In the genomic region with DNA sequence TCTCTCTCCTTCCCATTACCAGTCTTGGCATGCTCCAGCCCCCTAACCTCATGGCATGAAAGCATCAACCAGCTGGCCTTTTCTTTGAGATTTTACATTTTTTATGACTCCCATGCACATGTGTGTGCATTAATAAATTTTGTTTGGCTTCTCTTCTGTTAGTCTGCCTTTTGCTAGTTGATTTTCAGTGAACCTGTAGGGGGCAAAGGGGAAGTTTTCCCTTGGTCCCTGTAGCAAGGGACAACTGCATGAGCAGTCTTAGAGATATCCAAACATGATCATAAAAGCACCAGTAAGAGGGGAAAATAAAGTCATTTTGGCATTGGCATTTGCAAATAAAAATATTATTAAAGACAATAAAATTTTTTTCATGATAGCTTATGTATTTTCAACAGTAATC, we compare ENCODE assay signal across 12 cellular contexts.
A peak's percentile ranks its signal among the peaks of the same experiment; 100 is the strongest.
DNase-seq lines count a peak whose midpoint lies in the region; ATAC-seq, FAIRE-seq and TF ChIP-seq lines count a peak whose summit lies in the region.
"Had no signal": no experiment of that assay in that cellular context is flagged by ENCODE, and none has a peak within 500 bp of the region (broad histone marks: within the 10 kb centered on the region; RNA-seq: fewer than 3 reads in every experiment).

No MANE protein-coding gene starts in this region.

- TF ChIP-seq CTCF in 22Rv1 (IDR thresholded peaks at IDR 0.05) = peak; percentile 24; the same call in 1 of the 2 replicates
- TF ChIP-seq CTCF in astrocyte of the cerebellum (IDR thresholded peaks at IDR 0.05; ENCODE audit: low read depth, low read length, missing control alignments) = peak; percentile 29

- H3K4me3 Mint-ChIP-seq in activated naive CD4-positive, alpha-beta T cell treated with anti-CD3 and anti-CD28 coated beads for 36 hours = no peak overlapping the region
- H3K4me3 Mint-ChIP-seq: activated naive CD8-positive, alpha-beta T cell treated with anti-CD3 and anti-CD28 coated beads, Interleukin-2, amount 50 U/mL, for 24 hours; B cell had no signal

- peaks cover 5% of the 10 kb centered on the region for H3K9me3 Mint-ChIP-seq in activated naive CD4-positive, alpha-beta T cell treated with anti-CD3 and anti-CD28 coated beads for 36 hours
- H3K9me3 Mint-ChIP-seq: activated naive CD8-positive, alpha-beta T cell treated with anti-CD3 and anti-CD28 coated beads, Interleukin-2, amount 50 U/mL, for 24 hours had no signal

- CTCF ChIA-PET in activated naive CD4-positive, alpha-beta T cell treated with anti-CD3 and anti-CD28 coated beads for 36 hours (lab: Charles Lee) = no interaction called here

- intact Hi-C loops in activated naive CD4-positive, alpha-beta T cell treated with anti-CD3 and anti-CD28 coated beads for 36 hours (cut with micrococcal nuclease) = no loop called here

- H3K27ac Mint-ChIP-seq in activated naive CD4-positive, alpha-beta T cell treated with anti-CD3 and anti-CD28 coated beads for 36 hours = no peak overlapping the region
- H3K27ac Mint-ChIP-seq: activated naive CD8-positive, alpha-beta T cell treated with anti-CD3 and anti-CD28 coated beads, Interleukin-2, amount 50 U/mL, for 24 hours; B cell had no signal

- H3K27me3 Mint-ChIP-seq in activated naive CD4-positive, alpha-beta T cell treated with anti-CD3 and anti-CD28 coated beads for 36 hours (ENCODE audit: low read depth) = peaks cover under 1% of the 10 kb centered on the region
- H3K27me3 Mint-ChIP-seq: activated naive CD8-positive, alpha-beta T cell treated with anti-CD3 and anti-CD28 coated beads, Interleukin-2, amount 50 U/mL, for 24 hours; B cell had no signal

- no peak overlapping the region for H3K27ac ChIP-seq in 22Rv1
- H3K27ac ChIP-seq: left ventricle myocardium inferior had no signal

- ATAC-seq in GM19023 (IDR thresholded peaks at IDR 0.05; ENCODE audit: unreplicated experiment) (peak; percentile 34), HG03175 (IDR thresholded peaks at IDR 0.05; ENCODE audit: unreplicated experiment) (peak; percentile 44)
- ATAC-seq: activated CD4-positive, CD25-positive, alpha-beta regulatory T cell treated with anti-CD3 and anti-CD28 coated beads, Interleukin-2, amount 50 U/mL, for 24 hours; activated naive CD8-positive, alpha-beta T cell treated with anti-CD3 and anti-CD28 coated beads, Interleukin-2, amount 50 U/mL, for 24 hours had no signal

- no peak for DNase-seq in astrocyte of the cerebellum (ENCODE audit: low read depth)
- no peak for DNase-seq in activated CD8-positive, alpha-beta memory T cell treated with anti-CD3 and anti-CD28 coated beads for 24 hours
- DNase-seq in activated naive CD4-positive, alpha-beta T cell treated with anti-CD3 and anti-CD28 coated beads for 36 hours = no peak
- DNase-seq in stimulated activated naive CD4-positive, alpha-beta T cell (lab: John Stamatoyannopoulos, UW) = no peak
- DNase-seq in urothelium cell line (ENCODE audit: low spot score) = no peak
- DNase-seq: activated naive CD8-positive, alpha-beta T cell treated with anti-CD3 and anti-CD28 coated beads, Interleukin-2, amount 50 U/mL, for 24 hours; left ventricle myocardium inferior had no signal

- H3K36me3 Mint-ChIP-seq in activated naive CD4-positive, alpha-beta T cell treated with anti-CD3 and anti-CD28 coated beads for 36 hours (ENCODE audit: low read depth) = no peaks in the 10 kb centered on the region

- FAIRE-seq in urothelium cell line (lab: Jason Lieb, UNC) = no peak

- in situ Hi-C loops in astrocyte of the cerebellum (cut with HindIII; ENCODE audit: low sequenced_read_pairs) = no loop called here

- peaks cover 14% of the 10 kb centered on the region for H3K4me1 Mint-ChIP-seq in activated naive CD4-positive, alpha-beta T cell treated with anti-CD3 and anti-CD28 coated beads for 36 hours (ENCODE audit: low read depth)
- H3K4me1 Mint-ChIP-seq: B cell had no signal

- no peak overlapping the region for H3K4me3 ChIP-seq in astrocyte of the cerebellum (ENCODE audit: low read depth, low read length)
- H3K4me3 ChIP-seq: left ventricle myocardium inferior had no signal
